10 cellular contexts compared by ENCODE assay signal in the genomic region with DNA sequence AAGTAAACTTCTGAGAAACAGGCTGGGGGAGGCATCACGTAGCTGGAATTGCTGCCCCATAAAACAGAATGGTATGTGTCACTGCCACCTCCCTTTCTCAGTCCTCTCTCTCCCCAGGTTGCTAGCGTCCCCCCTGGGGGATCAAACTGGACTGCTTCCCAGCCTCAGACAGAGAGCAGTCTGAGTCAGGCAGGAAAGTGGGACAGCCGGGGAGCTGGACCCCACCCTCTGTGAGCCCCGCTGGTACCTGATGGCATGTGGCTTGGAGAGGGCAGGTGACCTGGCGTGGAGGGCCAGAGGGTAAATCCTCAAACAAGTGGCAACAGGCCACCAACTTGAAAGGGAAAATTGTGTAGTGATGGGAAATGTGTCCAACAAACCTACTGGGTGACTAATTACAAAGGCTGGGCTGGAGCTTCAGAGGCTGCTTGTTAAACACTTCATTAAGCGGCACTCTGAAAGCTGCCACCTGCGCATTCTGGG. TPM values are rescaled to one million over a fixed set of nuclear protein-coding genes. Genes with fewer than 3 reads are reported as not detected.
DNase-seq lines count a peak whose midpoint lies in the region; ATAC-seq and TF ChIP-seq lines count a peak whose summit lies in the region.
"Had no signal": no experiment of that assay in that cellular context is flagged by ENCODE, and none has a peak within 500 bp of the region (broad histone marks: within the 10 kb centered on the region; RNA-seq: fewer than 3 reads in every experiment).

No MANE protein-coding gene starts in this region.

- H3K9me2 ChIP-seq in HCT116 (ENCODE audit: insufficient read depth) = no peaks in the 10 kb centered on the region

- no peaks in the 10 kb centered on the region for H3K27me3 ChIP-seq in HCT116 (ENCODE audit: insufficient read depth, low read length)
- no peaks in the 10 kb centered on the region for H3K27me3 ChIP-seq in lower lobe of right lung (ENCODE audit: low read depth)
- H3K27me3 ChIP-seq: BLaER1 treated with 17β-estradiol and CSF1 and Interleukin-3, amounts not matched to agents 10 nM and 100 nM had no signal

- no peak overlapping the region for H2AFZ ChIP-seq in HCT116 (ENCODE audit: low read depth, low read length, poor library complexity, severe bottlenecking)

- H3K4me3 ChIP-seq in HCT116 (replicated peaks in 1 of 2; ENCODE audit: low read depth in 1 of 2, low read length in 2 of 2) (peak overlapping the region; percentile 24 to 96; a peak in 3 of 4 replicates), lower lobe of right lung (no peak overlapping the region)
- H3K4me3 ChIP-seq: BLaER1 treated with 17β-estradiol and CSF1 and Interleukin-3, amounts not matched to agents 10 nM and 100 nM had no signal

- TF ChIP-seq CTCF in 22Rv1 (IDR thresholded peaks at IDR 0.05) (no peak), HCT116 (IDR thresholded peaks at IDR 0.05 in 2 of 3, conservative IDR thresholded peaks at IDR 0.05 in 1 of 3; ENCODE audit: borderline replicate concordance in 1 of 3, insufficient read depth in 1 of 3, low read depth in 2 of 3, low read length in 2 of 3) (no peak), lower lobe of right lung (IDR thresholded peaks at IDR 0.05) (no peak)

- intact Hi-C loops in HCT116 (cut with micrococcal nuclease) = loop anchor here (1.0 to 10.0 kb wide), 3 partner anchors 9 to 260 kb away; a partner anchor contains a TSS
- intact Hi-C loops in lower lobe of right lung (cut with DNase I) = no loop called here

- RAD21 ChIA-PET in HCT116 (lab: Charles Lee; ENCODE audit: low non-redundant PET in 1 of 2, low total read pairs in 2 of 2, uncharacterized antibody in 2 of 2, unreplicated experiment in 2 of 2) = interaction anchor here (0.6 to 1.1 kb wide), 3 partner anchors 9 to 13 kb away, joined by 3 to 9 read pairs (median 5); no protein-coding TSS in a partner anchor

- H3K4me1 Mint-ChIP-seq in activated CD8-positive, alpha-beta T cell treated with anti-CD3 and anti-CD28 coated beads, Interleukin-2, amount 10 ng/mL, durations not matched to agents 7 days and 5 days (ENCODE audit: low read depth) = peaks cover 35% of the 10 kb centered on the region

- peaks cover 20% of the 10 kb centered on the region for H3K79me2 ChIP-seq in HCT116 (ENCODE audit: insufficient read depth, low read length)

- peak overlapping the region; percentile 99 for H3K9ac ChIP-seq in HCT116 (ENCODE audit: low read length)

- H3K36me3 ChIP-seq in HCT116 (ENCODE audit: control insufficient read depth in 1 of 2, insufficient read depth in 2 of 2, low read length in 2 of 2) (0 out of 4 replicates have a peak, but pooled peaks cover 0 to 5% of the 10 kb centered on the region in 2 experiments), lower lobe of right lung (peaks cover 5% of the 10 kb centered on the region)

- POLR2A ChIA-PET in HCT116 (lab: Charles Lee) = interaction anchor here (0.6 to 1.4 kb wide), 4 partner anchors 9 to 136 kb away, joined by 3 to 4 read pairs (median 3); a partner anchor contains a TSS
- POLR2A ChIA-PET in activated CD8-positive, alpha-beta T cell treated with anti-CD3 and anti-CD28 coated beads, Interleukin-2, amount 10 ng/mL, durations not matched to agents 7 days and 5 days (lab: Charles Lee) = interaction anchor here (0.7 to 1.6 kb wide), 2 partner anchors 28 to 74 kb away, joined by 3 to 4 read pairs; a partner anchor contains a TSS

- H4K20me1 ChIP-seq in HCT116 (ENCODE audit: insufficient read depth) = no peaks in the 10 kb centered on the region

- CTCF ChIA-PET in HCT116 (lab: Charles Lee) = interaction anchor here (0.5 to 3.4 kb wide), 6 partner anchors 8 to 260 kb away, joined by 3 to 14 read pairs (median 6); no protein-coding TSS in a partner anchor
- CTCF ChIA-PET in activated CD8-positive, alpha-beta T cell treated with anti-CD3 and anti-CD28 coated beads, Interleukin-2, amount 10 ng/mL, durations not matched to agents 7 days and 5 days (lab: Charles Lee) = interaction anchor here (0.6 to 5.6 kb wide), 3 partner anchors 26 to 260 kb away, joined by 3 to 40 read pairs (median 3); a partner anchor contains a TSS

- H3K36me3 Mint-ChIP-seq in activated CD8-positive, alpha-beta T cell treated with anti-CD3 and anti-CD28 coated beads, Interleukin-2, amount 10 ng/mL, durations not matched to agents 7 days and 5 days (ENCODE audit: low read depth) = peaks cover 2% of the 10 kb centered on the region

- DNase-seq in HCT116 (ENCODE audit: low read depth, low spot score) (peak; percentile 65), lower lobe of right lung (no peak), NOMO-1 treated with DMSO at 0.1 percent for 48 hours (lab: John Stamatoyannopoulos, UW; ENCODE audit: unreplicated experiment) (no peak)
- DNase-seq in activated CD8-positive, alpha-beta T cell treated with anti-CD3 and anti-CD28 coated beads, Interleukin-2, amount 10 ng/mL, durations not matched to agents 7 days and 5 days = no peak

- ATAC-seq in HCT116 (peak; percentile 6), lower lobe of right lung (peak in 1 of 2 donors; percentile 2), HG02759 (IDR thresholded peaks at IDR 0.05; ENCODE audit: unreplicated experiment) (no peak), GM21360 (IDR thresholded peaks at IDR 0.05; ENCODE audit: unreplicated experiment) (no peak), HG03280 (IDR thresholded peaks at IDR 0.05; ENCODE audit: unreplicated experiment) (no peak)
- ATAC-seq in activated CD8-positive, alpha-beta T cell treated with anti-CD3 and anti-CD28 coated beads, Interleukin-2, amount 10 ng/mL, durations not matched to agents 7 days and 5 days = no peak

- no TSS peak for BruUV-seq in HCT116 (replicated peaks; lab: Mats Ljungman, UMichigan)

- H3K27ac ChIP-seq in 22Rv1 = peak overlapping the region; percentile 99
- H3K27ac ChIP-seq in HCT116 (ENCODE audit: low read depth, low read length) = peak overlapping the region; percentile 100
- peak overlapping the region; percentile 99 for H3K27ac ChIP-seq in lower lobe of right lung
- H3K27ac ChIP-seq: BLaER1 treated with 17β-estradiol and CSF1 and Interleukin-3, amounts not matched to agents 10 nM and 100 nM had no signal

- no peak for TF ChIP-seq POLR2A in HCT116 (IDR thresholded peaks at IDR 0.05; ENCODE audit: borderline replicate concordance, extremely low read depth, insufficient read depth, insufficient read length)

- no peaks in the 10 kb centered on the region for H3K27me3 Mint-ChIP-seq in activated CD8-positive, alpha-beta T cell treated with anti-CD3 and anti-CD28 coated beads, Interleukin-2, amount 10 ng/mL, durations not matched to agents 7 days and 5 days (ENCODE audit: low read depth)

- TF ChIP-seq RAD21 in HCT116 (IDR thresholded peaks at IDR 0.05; ENCODE audit: low read depth) = no peak

- H3K4me2 ChIP-seq in HCT116 (ENCODE audit: low read length) = peak overlapping the region; percentile 100
- H3K4me2 ChIP-seq: BLaER1 treated with 17β-estradiol and CSF1 and Interleukin-3, amounts not matched to agents 10 nM and 100 nM had no signal

- peak overlapping the region; percentile 61 for H3K27ac Mint-ChIP-seq in activated CD8-positive, alpha-beta T cell treated with anti-CD3 and anti-CD28 coated beads, Interleukin-2, amount 10 ng/mL, durations not matched to agents 7 days and 5 days
- H3K27ac Mint-ChIP-seq: dendritic cell treated with granulocyte-macrophage colony-stimulating factor and Interleukin-4, amounts not matched to agents 40 ng/mL and 50 ng/mL, for 4 days had no signal

- no peaks in the 10 kb centered on the region for H3K9me3 Mint-ChIP-seq in activated CD8-positive, alpha-beta T cell treated with anti-CD3 and anti-CD28 coated beads, Interleukin-2, amount 10 ng/mL, durations not matched to agents 7 days and 5 days (ENCODE audit: insufficient read depth)
- H3K9me3 Mint-ChIP-seq: dendritic cell treated with granulocyte-macrophage colony-stimulating factor and Interleukin-4, amounts not matched to agents 40 ng/mL and 50 ng/mL, for 4 days had no signal

- H3K9me3 ChIP-seq in HCT116 (ENCODE audit: control insufficient read depth in 1 of 2, insufficient read depth in 1 of 2, low read depth in 1 of 2, low read length in 2 of 2) (no peaks in the 10 kb centered on the region), lower lobe of right lung (no peaks in the 10 kb centered on the region)
- H3K9me3 ChIP-seq: BLaER1 treated with 17β-estradiol and CSF1 and Interleukin-3, amounts not matched to agents 10 nM and 100 nM had no signal

- peaks cover 31 to 70% of the 10 kb centered on the region in 2 experiments for H3K4me1 ChIP-seq in HCT116 (ENCODE audit: control insufficient read depth in 1 of 2, insufficient read depth in 2 of 2, low read length in 2 of 2)
- H3K4me1 ChIP-seq in lower lobe of right lung = peaks cover 23% of the 10 kb centered on the region

- H3K4me3 Mint-ChIP-seq in activated CD8-positive, alpha-beta T cell treated with anti-CD3 and anti-CD28 coated beads, Interleukin-2, amount 10 ng/mL, durations not matched to agents 7 days and 5 days = no peak overlapping the region
- H3K4me3 Mint-ChIP-seq: dendritic cell treated with granulocyte-macrophage colony-stimulating factor and Interleukin-4, amounts not matched to agents 40 ng/mL and 50 ng/mL, for 4 days had no signal

TF ChIP-seq in HCT116, 20 proteins besides CTCF, POLR2A, EP300 and RAD21:
- TF ChIP-seq JUND (IDR thresholded peaks at IDR 0.05) (no peak), POLR2AphosphoS5 (IDR thresholded peaks at IDR 0.05; ENCODE audit: low read depth, low read length) (peak; percentile 46), TCF7L2 (IDR thresholded peaks at IDR 0.05; ENCODE audit: borderline replicate concordance, extremely low read depth, insufficient read depth, insufficient read length) (peak; percentile 28)

RNA-seq across cellular contexts. Expression of a gene that starts 1.0 kb away (rescaled TPM):
- total RNA-seq in HCT116 (2021; ENCODE audit: unreplicated experiment) = 245 TPM
- polyA plus RNA-seq in HCT116 (2012) = 354 and 441 TPM in 2 replicates
- 1 to 10 TPM; 1.8 to 1.9 TPM for total RNA-seq in activated CD8-positive, alpha-beta T cell treated with anti-CD3 and anti-CD28 coated beads, Interleukin-2, amount 10 ng/mL, durations not matched to agents 7 days and 5 days
- 47.5 TPM for total RNA-seq in lower lobe of right lung

RNA-seq across cellular contexts. Expression of a gene that starts 28.2 kb away (rescaled TPM):
- 37.2 TPM for total RNA-seq in HCT116 (2021; ENCODE audit: unreplicated experiment)
- 42.0 and 42.9 TPM in 2 replicates for polyA plus RNA-seq in HCT116 (2012)
- 10 to 100 TPM; 28.9 to 32.8 TPM for total RNA-seq in activated CD8-positive, alpha-beta T cell treated with anti-CD3 and anti-CD28 coated beads, Interleukin-2, amount 10 ng/mL, durations not matched to agents 7 days and 5 days
- 25.9 TPM for total RNA-seq in lower lobe of right lung

RNA-seq across cellular contexts. Expression of a gene that starts 35.4 kb away (rescaled TPM):
- total RNA-seq in HCT116 (2021; ENCODE audit: unreplicated experiment) (24.4 TPM), lower lobe of right lung (29.1 TPM)
- polyA plus RNA-seq in HCT116 (2012) = 30.7 and 39.9 TPM in 2 replicates
- total RNA-seq in activated CD8-positive, alpha-beta T cell treated with anti-CD3 and anti-CD28 coated beads, Interleukin-2, amount 10 ng/mL, durations not matched to agents 7 days and 5 days = 10 to 100 TPM; 47.6 to 50.9 TPM

RNA-seq across cellular contexts. Expression of a gene that starts 38.3 kb away (rescaled TPM):
- total RNA-seq in HCT116 (2021; ENCODE audit: unreplicated experiment) (14.8 TPM), lower lobe of right lung (16.1 TPM)
- 7.2 and 8.1 TPM in 2 replicates for polyA plus RNA-seq in HCT116 (2012)
- total RNA-seq in activated CD8-positive, alpha-beta T cell treated with anti-CD3 and anti-CD28 coated beads, Interleukin-2, amount 10 ng/mL, durations not matched to agents 7 days and 5 days = 10 to 100 TPM; 14.9 to 16.4 TPM

RNA-seq across cellular contexts. Expression of a gene that starts 51.8 kb away (rescaled TPM):
- total RNA-seq in HCT116 (2021; ENCODE audit: unreplicated experiment) (not detected), lower lobe of right lung (2.2 TPM)
- polyA plus RNA-seq in HCT116 (2012) = 0.11 TPM in 1 of 2 replicates, not detected in the other
- total RNA-seq in activated CD8-positive, alpha-beta T cell treated with anti-CD3 and anti-CD28 coated beads, Interleukin-2, amount 10 ng/mL, durations not matched to agents 7 days and 5 days = not detected

Comparison
In these comparisons a context has a peak if more than half of its experiments do, and no peak if none do; other contexts are left out.
1. RNA of a gene that starts 1.0 kb away (total RNA-seq): 245 TPM in HCT116 (single experiment) and 47.5 TPM in lower lobe of right lung (single experiment); 1.8 to 1.9 TPM in activated CD8-positive, alpha-beta T cell treated with anti-CD3 and anti-CD28 coated beads, Interleukin-2, amount 10 ng/mL, durations not matched to agents 7 days and 5 days; every median in the first group is over 10 times any median in the second.
2. Peak in every context shown above with its lines, with median percentiles within 50 percentile points of each other: H3K27ac ChIP-seq.